Comparison of ENCODE assay signal across 28 cellular contexts in the genomic region with DNA sequence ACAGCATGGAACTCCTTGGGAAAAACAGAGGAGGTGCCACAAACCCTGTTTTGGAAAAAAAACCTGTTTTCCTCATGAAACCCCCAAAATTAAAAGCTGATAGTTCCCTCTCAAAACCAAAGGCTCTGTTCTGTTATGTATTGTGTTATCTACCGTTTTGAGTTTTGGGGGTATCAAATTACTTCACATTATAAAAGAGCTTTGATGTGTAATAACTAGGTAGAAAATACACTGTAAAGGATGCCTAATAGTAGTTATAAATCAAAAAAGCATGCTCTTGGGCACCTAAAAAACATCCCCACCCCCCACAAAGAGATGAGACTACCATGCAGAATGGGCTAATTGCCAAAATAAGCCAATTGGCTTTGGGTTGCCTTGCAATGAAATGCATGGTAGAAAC. TPM values are rescaled to one million over a fixed set of nuclear protein-coding genes. Genes with fewer than 3 reads are reported as not detected.
"Had no signal": no experiment of that assay in that cellular context is flagged by ENCODE, and none has a peak within 500 bp of the region (broad histone marks: within the 10 kb centered on the region; RNA-seq: fewer than 3 reads in every experiment).

No MANE protein-coding gene starts in this region.

- H3K36me3 Mint-ChIP-seq: activated naive CD8-positive, alpha-beta T cell; immature natural killer cell; naive thymus-derived CD4-positive, alpha-beta T cell; stimulated activated effector memory CD8-positive, alpha-beta T cell treated with anti-CD3 and anti-CD28 coated beads, Interleukin-12 subunit alpha, Interleukin-12 subunit beta, amount 100 ng/mL, for 72 hours; type B pancreatic cell had no signal

- H3K9me3 Mint-ChIP-seq: activated CD4-positive, alpha-beta memory T cell treated with anti-CD3 and anti-CD28 coated beads, Interleukin-2, amount 10 ng/mL, durations not matched to agents 7 days and 5 days; central memory CD8-positive, alpha-beta T cell; dendritic cell treated with granulocyte-macrophage colony-stimulating factor and Interleukin-4, amounts not matched to agents 40 ng/mL and 50 ng/mL, for 4 days; immature natural killer cell; naive thymus-derived CD4-positive, alpha-beta T cell; stimulated activated effector memory CD8-positive, alpha-beta T cell treated with anti-CD3 and anti-CD28 coated beads, Interleukin-12 subunit alpha, Interleukin-12 subunit beta, amount 100 ng/mL, for 72 hours; stimulated activated naive CD8-positive, alpha-beta T cell treated with anti-CD3 and anti-CD28 coated beads, Interleukin-15, Interleukin-2, amounts not matched to agents 100 ng/mL and 50 ng/mL, for 24 hours had no signal

- ATAC-seq: esophagus mucosa; naive thymus-derived CD4-positive, alpha-beta T cell; psoas muscle; stimulated activated effector memory CD8-positive, alpha-beta T cell treated with anti-CD3 and anti-CD28 coated beads, Interleukin-12 subunit alpha, Interleukin-12 subunit beta, amount 100 ng/mL, for 72 hours had no signal

- H3K4me3 Mint-ChIP-seq: activated CD4-positive, alpha-beta memory T cell treated with anti-CD3 and anti-CD28 coated beads, Interleukin-2, amount 10 ng/mL, durations not matched to agents 7 days and 5 days; activated CD4-positive, alpha-beta T cell treated with anti-CD3 and anti-CD28 coated beads for 36 hours; activated naive CD8-positive, alpha-beta T cell; central memory CD8-positive, alpha-beta T cell; dendritic cell treated with granulocyte-macrophage colony-stimulating factor and Interleukin-4, amounts not matched to agents 40 ng/mL and 50 ng/mL, for 4 days; endodermal cell; immature natural killer cell; naive thymus-derived CD4-positive, alpha-beta T cell; stimulated activated effector memory CD8-positive, alpha-beta T cell treated with anti-CD3 and anti-CD28 coated beads, Interleukin-12 subunit alpha, Interleukin-12 subunit beta, amount 100 ng/mL, for 72 hours; stimulated activated naive CD8-positive, alpha-beta T cell treated with anti-CD3 and anti-CD28 coated beads, Interleukin-15, Interleukin-2, amounts not matched to agents 100 ng/mL and 50 ng/mL, for 24 hours; type B pancreatic cell had no signal

- DNase-seq: activated CD4-positive, alpha-beta memory T cell treated with anti-CD3 and anti-CD28 coated beads, Interleukin-2, amount 10 ng/mL, durations not matched to agents 7 days and 5 days; activated CD4-positive, alpha-beta T cell treated with anti-CD3 and anti-CD28 coated beads for 36 hours; activated CD4-positive, CD25-positive, alpha-beta regulatory T cell; activated naive CD4-positive, alpha-beta T cell treated with Interleukin-2 at 50 U/mL for 16 hours; activated T-cell treated with anti-CD3 and anti-CD28 coated beads, Interleukin-2, amount 50 U/mL, for 48 hours; anterior cingulate cortex; endodermal cell; foreskin fibroblast; head of caudate nucleus; hippocampal formation; immature natural killer cell; kidney; midbrain; naive thymus-derived CD4-positive, alpha-beta T cell; ovary; psoas muscle; sigmoid colon; small intestine; stimulated activated CD4-positive, alpha-beta T cell treated with anti-CD3 and anti-CD28 coated beads, Interleukin-4, amount 100 ng/mL, for 24 hours; uterus had no signal

- H3K27me3 Mint-ChIP-seq: activated CD4-positive, alpha-beta T cell treated with anti-CD3 and anti-CD28 coated beads for 36 hours; activated naive CD8-positive, alpha-beta T cell; central memory CD8-positive, alpha-beta T cell; dendritic cell treated with granulocyte-macrophage colony-stimulating factor and Interleukin-4, amounts not matched to agents 40 ng/mL and 50 ng/mL, for 4 days; stimulated activated naive CD8-positive, alpha-beta T cell treated with anti-CD3 and anti-CD28 coated beads, Interleukin-15, Interleukin-2, amounts not matched to agents 100 ng/mL and 50 ng/mL, for 24 hours had no signal

- H3K27ac Mint-ChIP-seq: activated CD4-positive, alpha-beta memory T cell treated with anti-CD3 and anti-CD28 coated beads, Interleukin-2, amount 10 ng/mL, durations not matched to agents 7 days and 5 days; activated CD4-positive, alpha-beta T cell treated with anti-CD3 and anti-CD28 coated beads for 36 hours; activated naive CD8-positive, alpha-beta T cell; dendritic cell treated with granulocyte-macrophage colony-stimulating factor and Interleukin-4, amounts not matched to agents 40 ng/mL and 50 ng/mL, for 4 days; endodermal cell; naive thymus-derived CD4-positive, alpha-beta T cell; stimulated activated effector memory CD8-positive, alpha-beta T cell treated with anti-CD3 and anti-CD28 coated beads, Interleukin-12 subunit alpha, Interleukin-12 subunit beta, amount 100 ng/mL, for 72 hours; stimulated activated naive CD8-positive, alpha-beta T cell treated with anti-CD3 and anti-CD28 coated beads, Interleukin-15, Interleukin-2, amounts not matched to agents 100 ng/mL and 50 ng/mL, for 24 hours; type B pancreatic cell had no signal

RNA-seq across cellular contexts. Expression of a gene that starts 30.8 kb away (rescaled TPM):
- total RNA-seq: bronchial epithelial cell, endodermal cell had no signal

RNA-seq across cellular contexts. Expression of a gene that starts 51.9 kb away (rescaled TPM):
- total RNA-seq: bronchial epithelial cell had no signal
